ENCODE assay signal across 11 cellular contexts in the genomic region with DNA sequence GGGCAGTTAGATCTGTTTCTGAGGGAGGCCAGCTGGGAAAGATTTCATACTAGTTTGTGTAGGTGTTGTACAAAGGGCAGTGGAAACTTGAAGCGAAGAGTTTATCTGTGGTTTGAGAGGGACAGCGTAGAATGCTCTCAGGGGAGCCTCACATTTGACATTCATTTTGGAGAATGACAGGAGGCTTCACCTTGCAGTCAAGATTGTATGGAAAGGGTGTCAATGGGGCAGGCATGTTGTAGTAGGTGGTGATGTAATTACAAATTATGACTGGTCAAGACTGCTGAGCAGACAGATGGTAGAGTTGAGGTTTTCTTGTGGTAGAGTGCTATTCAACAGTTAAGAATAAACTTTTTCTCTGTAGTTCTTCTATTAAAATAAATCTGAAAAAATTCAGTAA. TPM values are rescaled to one million over a fixed set of nuclear protein-coding genes. Genes with fewer than 3 reads are reported as not detected.
"Had no signal": no experiment of that assay in that cellular context is flagged by ENCODE, and none has a peak within 500 bp of the region (broad histone marks: within the 10 kb centered on the region; RNA-seq: fewer than 3 reads in every experiment).

No MANE protein-coding gene starts in this region.

- H3K27me3 ChIP-seq: esophagus muscularis mucosa, SJSA1 had no signal

- H3K4me3 ChIP-seq: esophagus muscularis mucosa, lower lobe of right lung, SJSA1 had no signal

- H3K36me3 Mint-ChIP-seq: type B pancreatic cell had no signal

- H3K27me3 Mint-ChIP-seq: naive thymus-derived CD4-positive, alpha-beta T cell; type B pancreatic cell had no signal

- H3K4me3 Mint-ChIP-seq: type B pancreatic cell had no signal

- H3K9me3 ChIP-seq: esophagus muscularis mucosa, lower lobe of right lung, SJSA1 had no signal

- ATAC-seq: left cardiac atrium; lower lobe of right lung; naive thymus-derived CD4-positive, alpha-beta T cell had no signal

- DNase-seq: activated CD4-positive, alpha-beta T cell treated with anti-CD3 and anti-CD28 coated beads, Interleukin-2, amount 50 U/mL, for 48 hours; aorta; glutamatergic neuron; left cardiac atrium; lower lobe of right lung; naive thymus-derived CD4-positive, alpha-beta T cell; posterior cingulate gyrus had no signal

- H3K27ac ChIP-seq: esophagus muscularis mucosa, lower lobe of right lung, SJSA1 had no signal

- H3K9me3 Mint-ChIP-seq: naive thymus-derived CD4-positive, alpha-beta T cell; type B pancreatic cell had no signal

- H3K4me1 ChIP-seq: lower lobe of right lung, SJSA1 had no signal

- H3K27ac Mint-ChIP-seq: type B pancreatic cell had no signal

RNA-seq across cellular contexts. Expression of a gene that starts 7.0 kb away (rescaled TPM):
- total RNA-seq: aorta, mononuclear cell had no signal
